Comparison of ENCODE assay signal across 12 cellular contexts in genomic region chr11:78202733-78203167, GRCh38. TPM values are rescaled to one million over a fixed set of nuclear protein-coding genes. Genes with fewer than 3 reads are reported as not detected.
DNase-seq lines count a peak whose midpoint lies in the region; ATAC-seq and TF ChIP-seq lines count a peak whose summit lies in the region.
"Had no signal": no experiment of that assay in that cellular context is flagged by ENCODE, and none has a peak within 500 bp of the region (broad histone marks: within the 10 kb centered on the region; RNA-seq: fewer than 3 reads in every experiment).

No MANE protein-coding gene starts in this region.

- H3K36me3 ChIP-seq in neutrophil = peaks cover 19% of the 10 kb centered on the region
- peaks cover 15% of the 10 kb centered on the region for H3K36me3 ChIP-seq in WERI-Rb-1
- H3K36me3 ChIP-seq: breast epithelium had no signal

- H3K36me3 Mint-ChIP-seq in T-helper 17 cell (ENCODE audit: low read depth) = no peaks in the 10 kb centered on the region

- H3K9me3 ChIP-seq in T-helper 17 cell (ENCODE audit: control insufficient read depth, low read length, poor library complexity, severe bottlenecking) (no peaks in the 10 kb centered on the region), neutrophil (no peaks in the 10 kb centered on the region), WERI-Rb-1 (ENCODE audit: severe bottlenecking) (no peaks in the 10 kb centered on the region)
- H3K9me3 ChIP-seq: breast epithelium, SK-N-SH had no signal

- H3K27me3 ChIP-seq in neutrophil (no peaks in the 10 kb centered on the region), WERI-Rb-1 (ENCODE audit: insufficient read depth, low read depth, severe bottlenecking) (no peaks in the 10 kb centered on the region)
- H3K27me3 ChIP-seq: breast epithelium had no signal

- H3K4me1 Mint-ChIP-seq in T-helper 17 cell = peaks cover 29% of the 10 kb centered on the region

- H3K4me3 Mint-ChIP-seq in T-helper 17 cell = peak overlapping the region; percentile 95

- ATAC-seq in T-helper 17 cell = peak; percentile 85

- H3K27ac ChIP-seq in neutrophil (peak overlapping the region; percentile 10), WERI-Rb-1 (no peak overlapping the region)
- H3K27ac ChIP-seq: breast epithelium had no signal

- H3K4me3 ChIP-seq in neutrophil (ENCODE audit: low read depth in 1 of 2, low read length in 1 of 2) (no peak overlapping the region), WERI-Rb-1 (ENCODE audit: low read depth, low read length) (no peak overlapping the region)
- H3K4me3 ChIP-seq: breast epithelium had no signal

- H3K27me3 Mint-ChIP-seq in T-helper 17 cell = no peaks in the 10 kb centered on the region

- peak; percentile 64 for DNase-seq in COLO829 (ENCODE audit: low spot score)
- DNase-seq in T-helper 17 cell = peak in 2 of 3 donors; percentile 41 to 63
- DNase-seq in activated gamma-delta T cell treated with anti-CD3 and anti-CD28 coated beads, Interleukin-2, amount 50 U/mL, for 16 hours (ENCODE audit: low read depth) = peak; percentile 37
- no peak for DNase-seq in NCI-H1930 (lab: John Stamatoyannopoulos, UW)
- no peak for DNase-seq in NCI-H526 (lab: John Stamatoyannopoulos, UW)
- DNase-seq in WERI-Rb-1 = no peak
- no peak for DNase-seq in NCI-H2107 treated with DMSO at 0.1 percent for 48 hours (lab: John Stamatoyannopoulos, UW; ENCODE audit: unreplicated experiment)
- DNase-seq: Calu3, NCI-H1694 treated with DMSO at 0.1 percent for 48 hours, SK-N-SH had no signal

- no peak for TF ChIP-seq CTCF in neutrophil (IDR thresholded peaks at IDR 0.05)
- no peak for TF ChIP-seq CTCF in WERI-Rb-1 (IDR thresholded peaks at IDR 0.05; ENCODE audit: low read depth, low read length)

- peak overlapping the region; percentile 100 for H3K27ac Mint-ChIP-seq in T-helper 17 cell

- peaks cover 10 to 13% of the 10 kb centered on the region in 2 experiments for H3K4me1 ChIP-seq in neutrophil (ENCODE audit: control insufficient read depth in 1 of 2, insufficient read depth in 1 of 2, low read depth in 1 of 2, low read length in 1 of 2)
- H3K4me1 ChIP-seq: breast epithelium had no signal

RNA-seq across cellular contexts. Expression of gene USP35, which starts 14.0 kb away (rescaled TPM):
- total RNA-seq in T-helper 17 cell = 10 to 100 TPM; 10.5 to 13.4 TPM

RNA-seq across cellular contexts. Expression of gene KCTD21, which starts 14.3 kb away (rescaled TPM):
- 1 to 10 TPM; 2.4 to 4.0 TPM for total RNA-seq in T-helper 17 cell

Comparison
In these comparisons a context has a peak if more than half of its experiments do, and no peak if none do; other contexts are left out.
1. DNase-seq: peak in COLO829 (single experiment), T-helper 17 cell (2 of 3) and activated gamma-delta T cell treated with anti-CD3 and anti-CD28 coated beads, Interleukin-2, amount 50 U/mL, for 16 hours (single experiment); none in NCI-H1930 (0 of 2), NCI-H526 (0 of 2), WERI-Rb-1 (single experiment) and NCI-H2107 treated with DMSO at 0.1 percent for 48 hours (single experiment).